ENCODE assay signal across 8 cellular contexts in genomic region chr4:43132010-43132582, GRCh38.
DNase-seq lines count a peak whose midpoint lies in the region; TF ChIP-seq lines count a peak whose summit lies in the region.

No MANE protein-coding gene starts in this region.

- no peak overlapping the region for H2BK12ac ChIP-seq in H9 (ENCODE audit: insufficient read length, low read depth, low read length)

- no peak for TF ChIP-seq POLR2A in tibial nerve (IDR thresholded peaks at IDR 0.05)

- H3K23me2 ChIP-seq in H9 (ENCODE audit: insufficient read length, low read depth, low read length, poor library complexity, severe bottlenecking): no peaks in the 10 kb centered on the region

- no peak overlapping the region for H2BK20ac ChIP-seq in H9 (ENCODE audit: low read depth, low read length, poor library complexity, severe bottlenecking)

- no peaks in the 10 kb centered on the region for H4K20me1 ChIP-seq in H9 (ENCODE audit: control insufficient read depth, insufficient read depth, insufficient read length)

- no peaks in the 10 kb centered on the region for H3K9me3 Mint-ChIP-seq in H9

- H3K4me1 Mint-ChIP-seq in H9: peaks cover 23 to 24% of the 10 kb centered on the region in 2 experiments

- H2BK15ac ChIP-seq in H9 (ENCODE audit: low read depth, low read length): no peak overlapping the region

- H3K4me1 ChIP-seq in H9 (ENCODE audit: insufficient read depth, low read length) (no peaks in the 10 kb centered on the region), tibial nerve (no peaks in the 10 kb centered on the region)

- H3K27me3 ChIP-seq in H9 (ENCODE audit: insufficient read depth, low read length) (no peaks in the 10 kb centered on the region), MG63 (no peaks in the 10 kb centered on the region), tibial nerve (no peaks in the 10 kb centered on the region)

- H3K36me3 Mint-ChIP-seq in H9 (ENCODE audit: insufficient read depth in 1 of 3, low read depth in 3 of 3): 0 out of 7 replicates have a peak, but pooled peaks cover 0 to 5% (median 0%) of the 10 kb centered on the region in 3 experiments

- TF ChIP-seq CTCF in H9 (conservative IDR thresholded peaks at IDR 0.05) (peak; percentile 87), tibial nerve (IDR thresholded peaks at IDR 0.05) (peak in 4 of 5 experiments; percentile 31 to 67 (median 52))

- H3K27ac ChIP-seq in H9 (ENCODE audit: insufficient read length, low read depth, low read length): no peak overlapping the region
- H3K27ac ChIP-seq in SK-N-MC: no peak overlapping the region
- H3K27ac ChIP-seq in tibial nerve: no peak overlapping the region

- no peak overlapping the region for H3K18ac ChIP-seq in H9 (ENCODE audit: insufficient read length, low read depth, low read length)

- H3K9ac ChIP-seq in H9 (ENCODE audit: extremely low read depth, insufficient read length, low read length) (no peak overlapping the region), SK-N-MC (ENCODE audit: insufficient read length) (no peak overlapping the region)

- no peaks in the 10 kb centered on the region for H3K36me3 ChIP-seq in MG63
- no peaks in the 10 kb centered on the region for H3K36me3 ChIP-seq in SK-N-MC (ENCODE audit: insufficient read depth, low read length)
- no peaks in the 10 kb centered on the region for H3K36me3 ChIP-seq in tibial nerve

- DNase-seq in activated naive CD4-positive, alpha-beta T cell treated with Interleukin-2 at 50 U/mL for 16 hours: peak; percentile 4
- no peak for DNase-seq in activated naive CD4-positive, alpha-beta T cell (lab: John Stamatoyannopoulos, UW)
- peak; percentile 55 for DNase-seq in H9
- DNase-seq in MG63: peak; percentile 79
- peak; percentile 24 for DNase-seq in SK-N-MC (ENCODE audit: low read depth, low spot score)
- DNase-seq in ecto neural progenitor cell (ENCODE audit: low spot score): peak; percentile 71
- DNase-seq in midbrain (lab: John Stamatoyannopoulos, UW): peak; percentile 64
- peak in 1 of 2 donors; percentile 16 for DNase-seq in tibial nerve (ENCODE audit: low spot score in 2 of 2)

- H3K56ac ChIP-seq in H9 (ENCODE audit: insufficient read length, low read depth, low read length): no peak overlapping the region

- no peak overlapping the region for H3K4ac ChIP-seq in H9 (ENCODE audit: low read depth, low read length)

- TF ChIP-seq EP300 in tibial nerve (IDR thresholded peaks at IDR 0.05): no peak

- no peaks in the 10 kb centered on the region for H3K9me3 ChIP-seq in H9 (ENCODE audit: control insufficient read depth, low read depth, low read length)
- H3K9me3 ChIP-seq in MG63: no peaks in the 10 kb centered on the region
- H3K9me3 ChIP-seq in SK-N-MC (ENCODE audit: low read depth, low read length): no peaks in the 10 kb centered on the region
- no peaks in the 10 kb centered on the region for H3K9me3 ChIP-seq in tibial nerve

- no peaks in the 10 kb centered on the region for H3K27me3 Mint-ChIP-seq in H9 (ENCODE audit: low read depth)

- no peak overlapping the region for H3K23ac ChIP-seq in H9 (ENCODE audit: insufficient read length, low read depth, low read length)

- no peak overlapping the region for H4K5ac ChIP-seq in H9 (ENCODE audit: insufficient read length, low read depth, low read length)

- H3K4me3 ChIP-seq in MG63 (peak overlapping the region; percentile 7; the same call in 1 of the 2 replicates), SK-N-MC (no peak overlapping the region), tibial nerve (no peak overlapping the region)

- H3K4me3 Mint-ChIP-seq in H9: no peak overlapping the region

- H3K27ac Mint-ChIP-seq in H9: 0 out of 7 replicates have a peak overlapping the region, but pooled peaks of 1 of the 3 experiments have one; percentile 64

- no peak overlapping the region for H2AFZ ChIP-seq in H9 (ENCODE audit: low read length)

- H4K91ac ChIP-seq in H9 (ENCODE audit: insufficient read length, low read depth, low read length): no peak overlapping the region

- H2AK5ac ChIP-seq in H9 (ENCODE audit: insufficient read length, low read length): no peak overlapping the region

- H3T11ph ChIP-seq in H9 (ENCODE audit: low read length): no peak overlapping the region

- no peaks in the 10 kb centered on the region for H3K79me2 ChIP-seq in H9 (ENCODE audit: insufficient read depth, low read length)

- H3K14ac ChIP-seq in H9 (ENCODE audit: insufficient read depth, low read length): no peak overlapping the region

- no peak overlapping the region for H2BK5ac ChIP-seq in H9 (ENCODE audit: insufficient read length, low read length)

- no peaks in the 10 kb centered on the region for H3K79me1 ChIP-seq in H9 (ENCODE audit: insufficient read depth, low read depth, low read length, poor library complexity, severe bottlenecking)

- H3K4me2 ChIP-seq in H9 (ENCODE audit: insufficient read depth, insufficient read length, low read length): no peak overlapping the region

- no peak overlapping the region for H4K8ac ChIP-seq in H9 (replicated peaks; ENCODE audit: insufficient read length, low read depth, low read length)

- WGBS in H9 (ENCODE audit: extremely low coverage, insufficient read length, low lambda C conversion rate): no CpG with 5 or more reads among the region's 11 CpGs
- WGBS in tibial nerve, 2 donors: 35 to 40% methylated on average over 11 of the region's 11 CpGs

- no peak overlapping the region for H2BK120ac ChIP-seq in H9 (ENCODE audit: low read depth, low read length, poor library complexity, severe bottlenecking)

Comparison
In these comparisons a context has a peak if more than half of its experiments do, and no peak if none do; other contexts are left out.
1. DNase-seq: peak in activated naive CD4-positive, alpha-beta T cell treated with Interleukin-2 at 50 U/mL for 16 hours (single experiment), H9 (single experiment), MG63 (single experiment), SK-N-MC (single experiment), ecto neural progenitor cell (single experiment) and midbrain (single experiment); none in activated naive CD4-positive, alpha-beta T cell (0 of 4).